In genomic region chr5:10674582-10674981, GRCh38 we compare ENCODE assay signal across 23 cellular contexts.
DNase-seq lines count a peak whose midpoint lies in the region; ATAC-seq, FAIRE-seq and TF ChIP-seq lines count a peak whose summit lies in the region.
"Had no signal": no experiment of that assay in that cellular context is flagged by ENCODE, and none has a peak within 500 bp of the region (broad histone marks: within the 10 kb centered on the region; RNA-seq: fewer than 3 reads in every experiment).

No MANE protein-coding gene starts in this region.

- H3K36me3 ChIP-seq in DND-41 (ENCODE audit: insufficient read depth, low read length) = peaks cover 20% of the 10 kb centered on the region; the same call in 1 of the 2 replicates
- H3K36me3 ChIP-seq in Panc1 (ENCODE audit: control insufficient read depth, insufficient read depth, low read length) = no peaks in the 10 kb centered on the region

- DNase-seq in A549 (ENCODE audit: low read depth in 1 of 2, low spot score in 1 of 2) (no peak), DND-41 (no peak), Panc1 (ENCODE audit: low read depth, low spot score) (no peak), endothelial cell (ENCODE audit: low spot score) (no peak), GM13976 (ENCODE audit: low spot score) (no peak), kidney glomerular epithelial cell (lab: John Stamatoyannopoulos, UW) (no peak), kidney tubule cell (ENCODE audit: low spot score) (no peak)
- DNase-seq: ACHN; COR-L47; EL; MV-4-11; NCI-H1417; NCI-H187; NCI-H2107; NCI-H345; NCI-H526 treated with DMSO at 0.1 percent for 48 hours; NK-92 treated with Interleukin-12 subunit alpha and Interleukin-12 subunit beta, amount 100 ng/mL, for 24 hours; SHP77 treated with DMSO at 0.1 percent for 48 hours; T-helper 1 cell had no signal

- H4K20me1 ChIP-seq in DND-41 (ENCODE audit: insufficient read depth, low read length) = 0 out of 2 replicates have a peak, but pooled peaks cover 4% of the 10 kb centered on the region

- H3K27me3 Mint-ChIP-seq in endothelial cell (ENCODE audit: unreplicated experiment) = peaks cover 25% of the 10 kb centered on the region

- H3K9me3 Mint-ChIP-seq in endothelial cell (ENCODE audit: unreplicated experiment) = no peaks in the 10 kb centered on the region

- no peaks in the 10 kb centered on the region for H3K27me3 ChIP-seq in DND-41 (ENCODE audit: insufficient read depth, low read length, poor library complexity)
- H3K27me3 ChIP-seq in Panc1 (ENCODE audit: control insufficient read depth, insufficient read depth, low read length) = no peaks in the 10 kb centered on the region

- no TSS peak for BruUV-seq in Panc1 (replicated peaks; lab: Mats Ljungman, UMichigan)

- H3K27ac ChIP-seq in A549 (no peak overlapping the region), DND-41 (ENCODE audit: low read length) (no peak overlapping the region), Panc1 (ENCODE audit: low read length) (no peak overlapping the region)
- H3K27ac ChIP-seq: KMS-11 had no signal

- no peak for TF ChIP-seq RAD21 in A549 (conservative IDR thresholded peaks at IDR 0.05 in 1 of 2, IDR thresholded peaks at IDR 0.05 in 1 of 2)

- H3K4me3 ChIP-seq in A549 = no peak overlapping the region
- no peak overlapping the region for H3K4me3 ChIP-seq in DND-41 (ENCODE audit: low read depth in 1 of 2, low read length in 2 of 2)
- no peak overlapping the region for H3K4me3 ChIP-seq in Panc1 (ENCODE audit: low read depth in 2 of 2, low read length in 2 of 2)

- no peak for TF ChIP-seq EP300 in A549 (IDR thresholded peaks at IDR 0.05)

- H3K4me2 ChIP-seq in A549 (no peak overlapping the region), DND-41 (ENCODE audit: insufficient read depth, low read length) (no peak overlapping the region)
- H3K4me2 ChIP-seq: KMS-11 had no signal

- peak; percentile 22 to 58; a peak in 4 of 6 replicates for ATAC-seq in A549
- ATAC-seq in DND-41 (ENCODE audit: insufficient read depth, low read depth) = 0 out of 3 replicates have a peak, but pooled peaks have one; percentile 20
- peak; percentile 46 for ATAC-seq in Panc1

- FAIRE-seq in A549 (lab: Jason Lieb, UNC) = no peak
- FAIRE-seq: GM12892, H54 had no signal

- POLR2A ChIA-PET in A549 (lab: Yijun Ruan, JAX) = no interaction called here
- POLR2A ChIA-PET in Panc1 (lab: Charles Lee) = no interaction called here

- H3K9ac ChIP-seq in DND-41 (ENCODE audit: low read depth, low read length) = no peak overlapping the region
- H3K9ac ChIP-seq: KMS-11 had no signal

- H3K36me3 Mint-ChIP-seq in endothelial cell (ENCODE audit: low read depth, unreplicated experiment) = peaks cover 28% of the 10 kb centered on the region

- no peak overlapping the region for H3K27ac Mint-ChIP-seq in endothelial cell (ENCODE audit: unreplicated experiment)

- no peak for TF ChIP-seq POLR2A in A549 (IDR thresholded peaks at IDR 0.05; ENCODE audit: low read length)

- H3K4me3 Mint-ChIP-seq in endothelial cell (ENCODE audit: unreplicated experiment) = peak overlapping the region; percentile 22
- H3K4me3 Mint-ChIP-seq: CD14-positive monocyte had no signal

- H3K9me3 ChIP-seq in A549 = no peaks in the 10 kb centered on the region
- H3K9me3 ChIP-seq in DND-41 (ENCODE audit: insufficient read depth, low read length, severe bottlenecking) = no peaks in the 10 kb centered on the region
- H3K9me3 ChIP-seq in Panc1 (ENCODE audit: control insufficient read depth, insufficient read depth, low read depth, low read length) = no peaks in the 10 kb centered on the region

- TF ChIP-seq CTCF in A549 (IDR thresholded peaks at IDR 0.05) = no peak
- TF ChIP-seq CTCF in DND-41 (IDR thresholded peaks at IDR 0.05; ENCODE audit: borderline replicate concordance, extremely low read depth, low read length, poor library complexity, severe bottlenecking) = no peak
- TF ChIP-seq CTCF in Panc1 (IDR thresholded peaks at IDR 0.05) = no peak
- TF ChIP-seq CTCF in endothelial cell (IDR thresholded peaks at IDR 0.05; ENCODE audit: unreplicated experiment) = no peak
- TF ChIP-seq CTCF in GM13976 (IDR thresholded peaks at IDR 0.05; ENCODE audit: borderline replicate concordance, control extremely low read depth, extremely low read depth, insufficient read depth, missing control alignments) = no peak

- intact Hi-C loops in Panc1 (cut with micrococcal nuclease; ENCODE audit: unreplicated experiment) = no loop called here

- WGBS in A549 (ENCODE audit: missing lambda C conversion rate) = 53% methylated on average over 6 of the region's 6 CpGs

- no peaks in the 10 kb centered on the region for H3K79me2 ChIP-seq in DND-41 (ENCODE audit: insufficient read depth, low read length)

- H3K4me1 ChIP-seq in A549 (no peaks in the 10 kb centered on the region), DND-41 (ENCODE audit: insufficient read depth, low read length) (no peaks in the 10 kb centered on the region), Panc1 (ENCODE audit: control insufficient read depth, insufficient read depth, low read length) (no peaks in the 10 kb centered on the region)

- H3K4me1 Mint-ChIP-seq in endothelial cell (ENCODE audit: unreplicated experiment) = peaks cover 3% of the 10 kb centered on the region

- CTCF ChIA-PET in A549 (lab: Yijun Ruan, JAX) (interaction anchor here (1.2 to 2.8 kb wide), 2 partner anchors 46 to 229 kb away, joined by 3 to 9 read pairs; no protein-coding TSS in a partner anchor), Panc1 (lab: Charles Lee) (no interaction called here)

- H2AFZ ChIP-seq in DND-41 (ENCODE audit: low read depth, low read length) = no peak overlapping the region

- in situ Hi-C loops in Panc1 (cut with HindIII; ENCODE audit: low pct_unique_long_range_greater_than_20kb, low sequenced_read_pairs) (no loop called here), GM13976 (cut with MboI; ENCODE audit: low sequenced_read_pairs, unreplicated experiment) (no loop called here)

TF ChIP-seq in A549, 52 proteins besides CTCF, POLR2A, EP300 and RAD21:
- TF ChIP-seq JUNB (IDR thresholded peaks at IDR 0.05) = no peak
- TF ChIP-seq SMC3 (IDR thresholded peaks at IDR 0.05) = no peak
- no peak for TF ChIP-seq NFE2L2 (conservative IDR thresholded peaks at IDR 0.05; ENCODE audit: low read length)
- no peak for TF ChIP-seq KDM5A (IDR thresholded peaks at IDR 0.05)
- TF ChIP-seq TFCP2L1 (CRISPR knock-in tag; IDR thresholded peaks at IDR 0.05) = no peak
- TF ChIP-seq HEYL (CRISPR knock-in tag; IDR thresholded peaks at IDR 0.05) = no peak
- no peak for TF ChIP-seq HMGXB4 (CRISPR knock-in tag; IDR thresholded peaks at IDR 0.05; ENCODE audit: borderline replicate concordance)
- TF ChIP-seq SREBF2 (IDR thresholded peaks at IDR 0.05) = no peak
- TF ChIP-seq NR3C1 (IDR thresholded peaks at IDR 0.05) = no peak
- TF ChIP-seq PHF8 (IDR thresholded peaks at IDR 0.05; ENCODE audit: borderline replicate concordance, low read depth) = no peak
